Comparison of ENCODE assay signal across 8 cellular contexts in genomic region chr10:86711237-86711956, GRCh38. TPM values are rescaled to one million over a fixed set of nuclear protein-coding genes. Genes with fewer than 3 reads are reported as not detected.
DNase-seq lines count a peak whose midpoint lies in the region; ATAC-seq and TF ChIP-seq lines count a peak whose summit lies in the region.

No MANE protein-coding gene starts in this region.

- H2AFZ ChIP-seq in GM23338, result peak overlapping the region; percentile 95

- ATAC-seq in GM23338, result peak; percentile 81

- no peaks in the 10 kb centered on the region for H3K9me3 ChIP-seq in SK-N-MC (ENCODE audit: low read depth, low read length)
- no peaks in the 10 kb centered on the region for H3K9me3 ChIP-seq in ovary
- H3K9me3 ChIP-seq in thymus (ENCODE audit: control insufficient read depth), result no peaks in the 10 kb centered on the region

- H3K27ac ChIP-seq in GM23338 (ENCODE audit: low read depth) (peak overlapping the region; percentile 69; the same call in 1 of the 2 replicates), SK-N-MC (no peak overlapping the region; the same call in 1 of the 2 replicates), ovary (peak overlapping the region; percentile 88 to 94), thymus (ENCODE audit: low read depth) (peak overlapping the region; percentile 88)

- H3K9me2 ChIP-seq in GM23338 (ENCODE audit: insufficient read depth), result no peaks in the 10 kb centered on the region

- no peaks in the 10 kb centered on the region for H3K27me3 ChIP-seq in GM23338 (ENCODE audit: insufficient read depth)
- H3K27me3 ChIP-seq in ovary, result no peaks in the 10 kb centered on the region
- no peaks in the 10 kb centered on the region for H3K27me3 ChIP-seq in thymus (ENCODE audit: control insufficient read depth, insufficient read depth)

- peaks cover 25% of the 10 kb centered on the region for H3K27me3 Mint-ChIP-seq in GM23338 (ENCODE audit: insufficient read depth, low read depth, poor library complexity)
- peaks cover 4% of the 10 kb centered on the region for H3K27me3 Mint-ChIP-seq in glutamatergic neuron (ENCODE audit: unreplicated experiment)

- no peaks in the 10 kb centered on the region; the same call in 2 of the 3 replicates for H3K9me3 Mint-ChIP-seq in GM23338
- H3K9me3 Mint-ChIP-seq in glutamatergic neuron (ENCODE audit: unreplicated experiment), result peaks cover 13% of the 10 kb centered on the region

- TF ChIP-seq CTCF in GM23338 (conservative IDR thresholded peaks at IDR 0.05; ENCODE audit: low read depth in 2 of 2) (peak; percentile 50 to 85), glutamatergic neuron (IDR thresholded peaks at IDR 0.05; ENCODE audit: partially characterized antibody, unreplicated experiment) (peak; percentile 76), ovary (IDR thresholded peaks at IDR 0.05) (peak; percentile 57 to 95 (median 84))

- H3F3A ChIP-seq in GM23338 (replicated peaks; ENCODE audit: low read depth), result peaks cover 12% of the 10 kb centered on the region; the same call in 1 of the 2 replicates

- no peaks in the 10 kb centered on the region for H3K79me2 ChIP-seq in GM23338 (replicated peaks; ENCODE audit: insufficient read depth)

- H3K4me3 Mint-ChIP-seq in GM23338, result peak overlapping the region; percentile 81
- H3K4me3 Mint-ChIP-seq in glutamatergic neuron (ENCODE audit: unreplicated experiment), result peak overlapping the region; percentile 81

- DNase-seq in GDM1 (lab: John Stamatoyannopoulos, UW) (peak; percentile 84), GM23338 (ENCODE audit: low spot score) (peak; percentile 94), Kasumi-1 (lab: John Stamatoyannopoulos, UW) (peak; percentile 83 to 85), SK-N-MC (ENCODE audit: low read depth, low spot score) (no peak), glutamatergic neuron (peak; percentile 89), ovary (peak; percentile 89 to 94 (median 92))
- DNase-seq in activated naive CD4-positive, alpha-beta T cell treated with anti-CD3 and anti-CD28 coated beads, Interleukin-2, amount 50 U/mL, for 16 hours, result peak; percentile 86

- H3K4me3 ChIP-seq in GM23338, result peak overlapping the region; percentile 74
- peak overlapping the region; percentile 71 for H3K4me3 ChIP-seq in SK-N-MC
- peak overlapping the region; percentile 85 for H3K4me3 ChIP-seq in ovary
- peak overlapping the region; percentile 85 for H3K4me3 ChIP-seq in thymus (ENCODE audit: low read length)

- H3K4me2 ChIP-seq in GM23338, result peak overlapping the region; percentile 96

- peak overlapping the region; percentile 71 for H3K9ac ChIP-seq in SK-N-MC (ENCODE audit: insufficient read length)

- peak; percentile 75 for TF ChIP-seq POLR2A in ovary (IDR thresholded peaks at IDR 0.05)

- TF ChIP-seq EP300 in ovary (IDR thresholded peaks at IDR 0.05), result no peak

- H3K36me3 ChIP-seq in GM23338 (ENCODE audit: insufficient read depth) (no peaks in the 10 kb centered on the region), SK-N-MC (ENCODE audit: insufficient read depth, low read length) (no peaks in the 10 kb centered on the region), ovary (no peaks in the 10 kb centered on the region), thymus (ENCODE audit: control insufficient read depth, insufficient read depth) (no peaks in the 10 kb centered on the region)

- H3K4me1 Mint-ChIP-seq in GM23338 (peaks cover 48% of the 10 kb centered on the region), glutamatergic neuron (ENCODE audit: low read depth, unreplicated experiment) (peaks cover 1% of the 10 kb centered on the region)

- intact Hi-C loops in ovary (cut with DNase I), result loop anchor here in 3 of 4 donors (2.0 to 5.0 kb wide), 3 partner anchors 45 to 186 kb away; partner anchors contain the start of gene BMPR1A (in 2 of the 3)

- no peaks in the 10 kb centered on the region; the same call in 2 of the 3 replicates for H3K36me3 Mint-ChIP-seq in GM23338 (ENCODE audit: low read depth)
- no peaks in the 10 kb centered on the region for H3K36me3 Mint-ChIP-seq in glutamatergic neuron (ENCODE audit: unreplicated experiment)

- peaks cover 22% of the 10 kb centered on the region for H3K4me1 ChIP-seq in GM23338 (ENCODE audit: insufficient read depth)
- peaks cover 5% of the 10 kb centered on the region for H3K4me1 ChIP-seq in ovary (ENCODE audit: insufficient read depth)
- no peaks in the 10 kb centered on the region for H3K4me1 ChIP-seq in thymus (ENCODE audit: control insufficient read depth, insufficient read depth, low read length)

- H3K27ac Mint-ChIP-seq in GM23338 (no peak overlapping the region), glutamatergic neuron (ENCODE audit: unreplicated experiment) (no peak overlapping the region)

- H4K20me1 ChIP-seq in GM23338 (replicated peaks; ENCODE audit: insufficient read depth), result no peaks in the 10 kb centered on the region

- WGBS in ovary, 3 donors, result 0 to 1% (median 0%) methylated on average over 54 to 94 of the region's 94 CpGs
- under 1% methylated on average over 94 of the region's 94 CpGs for WGBS in thymus

TF ChIP-seq in GM23338, 12 proteins besides CTCF, POLR2A, EP300 and RAD21 (continues in another document):
- TF ChIP-seq REST (IDR thresholded peaks at IDR 0.05; ENCODE audit: unreplicated experiment) (no peak), ETS1 (IDR thresholded peaks at IDR 0.05) (no peak; the same call in 1 of the 2 replicates), EZH2 (IDR thresholded peaks at IDR 0.05; ENCODE audit: low read depth, unreplicated experiment) (no peak), STAT1 (IDR thresholded peaks at IDR 0.05; ENCODE audit: unreplicated experiment) (no peak), CREB1 (CRISPR knock-in tag; IDR thresholded peaks at IDR 0.05; ENCODE audit: low read depth) (no peak)

RNA-seq across cellular contexts. Expression of gene LDB3, which starts 43.1 kb away (rescaled TPM):
- 0.14 and 0.85 TPM in 2 replicates for total RNA-seq in GM23338 (2014; rRNA removed; shearing (Covaris generic))
- polyA plus RNA-seq in GM23338 (2016; fragmentation: Nextera tagmentation; extraction: Ambion mirVana), result 0.16 and 0.42 TPM in 2 replicates
- 92.0 TPM for total RNA-seq in glutamatergic neuron (ENCODE audit: unreplicated experiment)
- 10 to 100 TPM in 1 of 7 donors, 1 to 10 TPM in 6; 1.5 to 12.9 (median 2.6) TPM for total RNA-seq in ovary
- polyA plus RNA-seq in ovary, result 1 to 10 TPM; 3.6 to 9.0 TPM
- polyA plus RNA-seq in thymus, result 2.9 TPM

RNA-seq across cellular contexts. Expression of gene BMPR1A, which starts 45.0 kb away (rescaled TPM):
- 82.5 and 87.7 TPM in 2 replicates for total RNA-seq in GM23338 (2014; rRNA removed; shearing (Covaris generic))
- 12.4 and 14.2 TPM in 2 replicates for polyA plus RNA-seq in GM23338 (2016; fragmentation: Nextera tagmentation; extraction: Ambion mirVana)
- total RNA-seq in glutamatergic neuron (ENCODE audit: unreplicated experiment), result 27.7 TPM
- 10 to 100 TPM; 29.1 to 77.9 (median 62.2) TPM for total RNA-seq in ovary
- polyA plus RNA-seq in ovary, result 10 to 100 TPM; 19.0 to 40.1 TPM
- 5.5 TPM for polyA plus RNA-seq in thymus

RNA-seq across cellular contexts. Expression of gene OPN4, which starts 57.0 kb away (rescaled TPM):
- total RNA-seq in GM23338 (2014; rRNA removed; shearing (Covaris generic)), result not detected in 2 replicates
- not detected in 2 replicates for polyA plus RNA-seq in GM23338 (2016; fragmentation: Nextera tagmentation; extraction: Ambion mirVana)
- not detected for total RNA-seq in glutamatergic neuron (ENCODE audit: unreplicated experiment)
- total RNA-seq in ovary, result not detected
- polyA plus RNA-seq in ovary, result under 1 TPM in 1 of 2 donors, not detected in 1; 0.08 TPM
- polyA plus RNA-seq in thymus, result 0.09 TPM
